22 cellular contexts compared by ENCODE assay signal in the genomic region with DNA sequence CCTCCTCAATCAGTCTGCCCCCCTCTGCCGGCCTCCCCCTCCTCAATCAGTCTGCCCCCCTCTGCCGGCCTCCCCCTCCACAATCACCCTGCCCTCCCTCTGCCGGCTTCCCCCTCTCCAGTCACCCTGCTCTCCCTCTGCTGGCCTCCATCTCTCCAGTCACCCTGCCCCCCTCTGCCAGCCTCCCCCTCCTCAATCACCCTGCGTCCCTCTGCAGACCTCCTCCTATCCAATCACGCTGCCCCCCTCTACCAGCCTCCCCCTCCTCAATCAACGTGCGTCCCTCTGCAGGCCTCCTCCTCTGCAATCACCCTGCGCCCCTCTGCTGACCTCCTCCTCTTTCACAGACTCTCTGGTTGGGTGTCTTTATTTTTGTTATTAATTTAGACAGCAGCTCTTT.
"Had no signal": no experiment of that assay in that cellular context is flagged by ENCODE, and none has a peak within 500 bp of the region (broad histone marks: within the 10 kb centered on the region; RNA-seq: fewer than 3 reads in every experiment).

No MANE protein-coding gene starts in this region.

- H3K4me3 ChIP-seq: dorsolateral prefrontal cortex, heart left ventricle, left ventricle myocardium inferior, lung, mucosa of descending colon, right atrium auricular region, sigmoid colon, skin epidermis, uterus had no signal

- H3K27ac Mint-ChIP-seq: stimulated activated naive B cell treated with anti-CD40 and anti-IgM and Interleukin-4, amounts not matched to agents 10 μg/mL and 1 μg/mL and 100 μg/mL, for 72 hours had no signal

- DNase-seq: central memory CD4-positive, alpha-beta T cell; cortex of kidney; dorsolateral prefrontal cortex; effector CD8-positive, alpha-beta T cell; foreskin melanocyte; heart left ventricle; hippocampal formation; islet precursor cell; left ventricle myocardium inferior; mucosa of descending colon; naive thymus-derived CD8-positive, alpha-beta T cell; posterior cingulate gyrus; sigmoid colon; stimulated activated CD4-positive, alpha-beta T cell treated with anti-CD3 and anti-CD28 coated beads, Interleukin-2, amount 100 ng/mL, for 24 hours; stimulated activated CD4-positive, alpha-beta T cell treated with anti-CD3 and anti-CD28 coated beads, Interleukin-4, amount 100 ng/mL, for 4 hours; stimulated activated naive B cell treated with anti-CD40 and anti-IgM and Interleukin-4, amounts not matched to agents 10 μg/mL and 1 μg/mL and 100 μg/mL, for 72 hours; trophoblast cell; uterus had no signal

- H3K9me3 Mint-ChIP-seq: stimulated activated naive B cell treated with anti-CD40 and anti-IgM and Interleukin-4, amounts not matched to agents 10 μg/mL and 1 μg/mL and 100 μg/mL, for 72 hours had no signal

- H3K36me3 Mint-ChIP-seq: stimulated activated naive B cell treated with anti-CD40 and anti-IgM and Interleukin-4, amounts not matched to agents 10 μg/mL and 1 μg/mL and 100 μg/mL, for 72 hours had no signal

- H3K36me3 ChIP-seq: heart left ventricle, left ventricle myocardium inferior, neutrophil, right atrium auricular region, sigmoid colon, uterus had no signal

- H3K27me3 ChIP-seq: right atrium auricular region, sigmoid colon, uterus had no signal

- H3K27ac ChIP-seq: dorsolateral prefrontal cortex, left ventricle myocardium inferior, neutrophil, right atrium auricular region had no signal

- H3K4me3 Mint-ChIP-seq: stimulated activated naive B cell treated with anti-CD40 and anti-IgM and Interleukin-4, amounts not matched to agents 10 μg/mL and 1 μg/mL and 100 μg/mL, for 72 hours had no signal

- H3K9me3 ChIP-seq: mucosa of descending colon, neutrophil, sigmoid colon, uterus had no signal

- H3K4me1 ChIP-seq: uterus had no signal

- H3K4me1 Mint-ChIP-seq: naive thymus-derived CD8-positive, alpha-beta T cell; stimulated activated naive B cell treated with anti-CD40 and anti-IgM and Interleukin-4, amounts not matched to agents 10 μg/mL and 1 μg/mL and 100 μg/mL, for 72 hours had no signal
